In the genomic region with DNA sequence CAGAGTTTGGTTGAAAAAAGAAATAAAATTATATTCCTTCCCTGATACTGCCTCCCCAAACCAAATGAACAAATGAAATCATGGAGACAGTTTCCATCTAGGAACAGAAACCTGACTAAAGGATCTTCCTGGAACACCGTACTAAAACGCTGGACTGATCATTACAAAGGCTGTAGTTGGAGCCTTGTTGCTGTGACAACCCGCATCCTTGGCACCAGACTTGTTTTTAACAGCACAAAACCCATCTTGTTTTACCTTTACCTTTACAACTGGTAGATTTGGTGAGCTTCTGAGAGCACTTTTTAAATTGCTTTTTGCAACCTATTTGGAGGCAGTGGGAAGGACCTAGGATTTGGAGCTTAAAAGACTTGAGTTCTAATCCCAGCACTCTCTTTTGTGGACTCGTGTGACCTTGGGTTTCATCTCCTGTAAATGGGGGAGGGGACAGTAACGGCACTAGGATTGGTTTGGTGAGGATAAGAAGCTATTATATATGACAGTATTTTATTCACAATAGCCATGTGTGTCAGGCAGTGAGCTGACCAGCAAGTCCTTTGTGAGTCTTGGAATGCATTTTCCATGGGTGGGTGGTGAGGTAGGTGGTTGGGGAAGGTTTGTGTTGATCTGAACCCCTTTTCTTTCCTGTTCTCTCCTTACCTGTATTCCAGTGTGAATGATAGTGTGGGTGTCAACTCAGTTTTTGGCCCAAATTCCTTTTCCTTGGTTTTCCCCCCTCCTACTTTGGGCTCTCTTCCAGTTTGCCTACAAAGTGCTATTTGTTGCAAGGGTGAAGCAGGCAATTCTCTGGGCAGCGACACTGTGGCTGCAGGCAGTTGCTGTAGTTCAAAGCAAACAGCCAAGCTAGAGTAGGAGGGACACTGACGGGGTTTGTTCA, we compare ENCODE assay signal across 1 cellular context.
TF ChIP-seq lines count a peak whose summit lies in the region.

No MANE protein-coding gene starts in this region.

TF ChIP-seq in SK-N-SH treated with all-trans-retinoic acid at 6 μM for 48 hours, 23 proteins besides CTCF, POLR2A, EP300 and RAD21 (continued from another document):
- no peak for TF ChIP-seq PPARA (CRISPR knock-in tag; IDR thresholded peaks at IDR 0.05; ENCODE audit: borderline replicate concordance)
- no peak for TF ChIP-seq CSRNP3 (CRISPR knock-in tag; IDR thresholded peaks at IDR 0.05)
- TF ChIP-seq ISL1 (CRISPR knock-in tag; IDR thresholded peaks at IDR 0.05): no peak
